In genomic region chr13:111448504-111448903, GRCh38 we compare ENCODE assay signal across 6 cellular contexts.
"Had no signal": no experiment of that assay in that cellular context is flagged by ENCODE, and none has a peak within 500 bp of the region (broad histone marks: within the 10 kb centered on the region; RNA-seq: fewer than 3 reads in every experiment).

No MANE protein-coding gene starts in this region.

- H3K9me3 ChIP-seq: HAP-1 had no signal

- H3K4me3 ChIP-seq: GM23248, HAP-1 had no signal

- H3K27ac Mint-ChIP-seq: IgD-negative memory B cell had no signal

- H3K4me1 Mint-ChIP-seq: IgD-negative memory B cell had no signal

- ATAC-seq: HCT116 had no signal

- H3K9ac ChIP-seq: GM23248 had no signal

- H3K36me3 ChIP-seq: HAP-1 had no signal

- H3K4me1 ChIP-seq: HAP-1 had no signal

- H3K4me3 Mint-ChIP-seq: IgD-negative memory B cell had no signal

- H3K27ac ChIP-seq: GM23248 had no signal

- H2AFZ ChIP-seq: GM23248 had no signal

- DNase-seq: GM23248, GOT3, H7 had no signal
